22 cellular contexts compared by ENCODE assay signal in genomic region chr13:111120913-111121312, GRCh38.
"Had no signal": no experiment of that assay in that cellular context is flagged by ENCODE, and none has a peak within 500 bp of the region (broad histone marks: within the 10 kb centered on the region; RNA-seq: fewer than 3 reads in every experiment).

No MANE protein-coding gene starts in this region.

- H3K27ac Mint-ChIP-seq: endodermal cell, natural killer cell had no signal

- DNase-seq: colonic mucosa; effector CD4-positive, alpha-beta T cell; endodermal cell; erythroblast; foreskin keratinocyte; heart left ventricle; islet precursor cell; mammary epithelial cell; mucosa of descending colon; natural killer cell; occipital lobe; stimulated activated CD4-positive, alpha-beta T cell treated with anti-CD3 and anti-CD28 coated beads, Interleukin-2, amount 100 ng/mL, for 24 hours; stimulated activated CD4-positive, alpha-beta T cell treated with anti-CD3 and anti-CD28 coated beads, Interleukin-4, amount 100 ng/mL, for 4 hours; stimulated activated naive CD4-positive, alpha-beta T cell; stomach; substantia nigra; uterus had no signal

- H3K9me3 Mint-ChIP-seq: endodermal cell, natural killer cell had no signal

- H3K4me1 ChIP-seq: colonic mucosa, foreskin keratinocyte, parathyroid adenoma, uterus had no signal

- H3K9me3 ChIP-seq: colonic mucosa, heart left ventricle, mucosa of descending colon, stomach, upper lobe of left lung, uterus had no signal

- H3K36me3 ChIP-seq: colonic mucosa, heart left ventricle, stomach, upper lobe of left lung, uterus had no signal

- ATAC-seq: foreskin keratinocyte, heart left ventricle, left lobe of liver, mucosa of descending colon, natural killer cell, sciatic nerve had no signal

- H3K4me3 Mint-ChIP-seq: endodermal cell, natural killer cell had no signal

- H3K36me3 Mint-ChIP-seq: natural killer cell had no signal

- H3K4me3 ChIP-seq: colonic mucosa, heart left ventricle, mucosa of descending colon, skin epidermis, stomach, upper lobe of left lung, uterus had no signal

- H3K27ac ChIP-seq: colonic mucosa, foreskin keratinocyte, parathyroid adenoma, stomach, upper lobe of left lung, uterus had no signal
